In genomic region chr14:69151458-69152180, GRCh38 we compare ENCODE assay signal across 8 cellular contexts. TPM values are rescaled to one million over a fixed set of nuclear protein-coding genes. Genes with fewer than 3 reads are reported as not detected.
A peak's percentile ranks its signal among the peaks of the same experiment; 100 is the strongest.
DNase-seq lines count a peak whose midpoint lies in the region; ATAC-seq and TF ChIP-seq lines count a peak whose summit lies in the region.

No MANE protein-coding gene starts in this region.

- DNase-seq in CD8-positive, alpha-beta memory T cell = peak; percentile 65 to 84 (median 75)
- DNase-seq in RWPE1 (ENCODE audit: low spot score) = peak; percentile 73
- peak; percentile 73 for DNase-seq in activated T-helper 2 cell treated with anti-CD3 and anti-CD28 coated beads, Interferon-gamma antibody, Interleukin-2, Interleukin-4, amounts not matched to agents 10 μg/mL and 5 μg/mL and 100 μg/mL, durations not matched to agents 14 hours and 24 hours and 36 hours (ENCODE audit: low spot score)
- peak; percentile 53 for DNase-seq in fibroblast of mammary gland (ENCODE audit: low read depth)
- peak; percentile 75 for DNase-seq in natural killer cell
- DNase-seq in stimulated activated naive CD4-positive, alpha-beta T cell treated with Interleukin-2 at 50 U/mL for 16 hours (lab: John Stamatoyannopoulos, UW) = peak; percentile 72

- H3K36me3 ChIP-seq in CD8-positive, alpha-beta memory T cell (ENCODE audit: insufficient read depth, low read length) = peaks cover 7% of the 10 kb centered on the region

- CTCF ChIA-PET in CD8-positive, alpha-beta memory T cell (lab: Charles Lee) = interaction anchor here (0.9 to 2.4 kb wide), 9 partner anchors 10 to 1207 kb away, joined by 3 to 15 read pairs (median 4); partner anchors contain the start of genes COX16, ERH, EXD2 and SLC39A9
- CTCF ChIA-PET in RWPE1 (lab: Yijun Ruan, JAX) = interaction anchor here (0.6 to 2.0 kb wide), 5 partner anchors 12 to 269 kb away, joined by 3 to 10 read pairs (median 3); no protein-coding TSS in a partner anchor

- no peaks in the 10 kb centered on the region for H3K27me3 ChIP-seq in CD8-positive, alpha-beta memory T cell (ENCODE audit: insufficient read depth, low read length, poor library complexity, severe bottlenecking)

- peak; percentile 73 for TF ChIP-seq CTCF in RWPE1 (conservative IDR thresholded peaks at IDR 0.05; ENCODE audit: low read depth)
- peak; percentile 27 for TF ChIP-seq CTCF in fibroblast of mammary gland (conservative IDR thresholded peaks at IDR 0.05; ENCODE audit: control insufficient read depth, insufficient read depth, low read depth, low read length)
- peak; percentile 61 for TF ChIP-seq CTCF in natural killer cell (IDR thresholded peaks at IDR 0.05)

- H3K4me3 ChIP-seq in CD8-positive, alpha-beta memory T cell (ENCODE audit: low read length) = peak overlapping the region; percentile 94
- H3K4me3 ChIP-seq in fibroblast of mammary gland (ENCODE audit: control insufficient read depth, low read depth, low read length) = peak overlapping the region; percentile 71

- TF ChIP-seq RAD21 in Ishikawa (IDR thresholded peaks at IDR 0.05; ENCODE audit: low read depth) = peak; percentile 26; the same call in 1 of the 2 replicates

- H3K36me3 Mint-ChIP-seq in CD8-positive, alpha-beta memory T cell = peaks cover 4 to 43% (median 11%) of the 10 kb centered on the region in 3 donors
- peaks cover 28% of the 10 kb centered on the region for H3K36me3 Mint-ChIP-seq in activated T-helper 2 cell treated with anti-CD3 and anti-CD28 coated beads, Interferon-gamma antibody, Interleukin-2, Interleukin-4, amounts not matched to agents 10 μg/mL and 5 μg/mL and 100 μg/mL, durations not matched to agents 14 hours and 24 hours and 36 hours (ENCODE audit: low read depth)
- no peaks in the 10 kb centered on the region for H3K36me3 Mint-ChIP-seq in natural killer cell

- peaks cover 37% of the 10 kb centered on the region for H3K4me1 ChIP-seq in CD8-positive, alpha-beta memory T cell (ENCODE audit: insufficient read depth, low read length)

- peak overlapping the region; percentile 85 for H3K27ac ChIP-seq in CD8-positive, alpha-beta memory T cell (ENCODE audit: low read depth, low read length)
- H3K27ac ChIP-seq in RWPE1 = peak overlapping the region; percentile 90

- H3K9me3 ChIP-seq in CD8-positive, alpha-beta memory T cell (ENCODE audit: low read length) = no peaks in the 10 kb centered on the region

- peaks cover 46 to 58% (median 53%) of the 10 kb centered on the region in 3 donors for H3K4me1 Mint-ChIP-seq in CD8-positive, alpha-beta memory T cell
- H3K4me1 Mint-ChIP-seq in activated T-helper 2 cell treated with anti-CD3 and anti-CD28 coated beads, Interferon-gamma antibody, Interleukin-2, Interleukin-4, amounts not matched to agents 10 μg/mL and 5 μg/mL and 100 μg/mL, durations not matched to agents 14 hours and 24 hours and 36 hours (ENCODE audit: low read depth) = peaks cover 38% of the 10 kb centered on the region
- H3K4me1 Mint-ChIP-seq in natural killer cell = peaks cover 49 to 50% of the 10 kb centered on the region in 2 donors

- intact Hi-C loops in activated T-helper 2 cell treated with anti-CD3 and anti-CD28 coated beads, Interferon-gamma antibody, Interleukin-2, Interleukin-4, amounts not matched to agents 10 μg/mL and 5 μg/mL and 100 μg/mL, durations not matched to agents 14 hours and 24 hours and 36 hours (cut with micrococcal nuclease) = loop anchor here (2.0 to 5.0 kb wide), 3 partner anchors 173 to 1207 kb away; partner anchors contain the start of genes ACTN1, COX16 and SRSF5
- intact Hi-C loops in natural killer cell (cut with micrococcal nuclease) = loop anchor here (2.0 to 5.0 kb wide), 4 partner anchors 19 to 1756 kb away; partner anchors contain the start of genes ERH, PCNX1, SLC39A9 and SUSD6

- H3K4me3 Mint-ChIP-seq in CD8-positive, alpha-beta memory T cell = peak overlapping the region; percentile 90 to 98 (median 95)
- H3K4me3 Mint-ChIP-seq in activated T-helper 2 cell treated with anti-CD3 and anti-CD28 coated beads, Interferon-gamma antibody, Interleukin-2, Interleukin-4, amounts not matched to agents 10 μg/mL and 5 μg/mL and 100 μg/mL, durations not matched to agents 14 hours and 24 hours and 36 hours (ENCODE audit: low read depth) = peak overlapping the region; percentile 91
- peak overlapping the region; percentile 94 for H3K4me3 Mint-ChIP-seq in natural killer cell

- ATAC-seq in GM21381 (IDR thresholded peaks at IDR 0.05; ENCODE audit: unreplicated experiment) (peak; percentile 40), natural killer cell (peak; percentile 40 to 60 (median 50))

- no peaks in the 10 kb centered on the region for H3K27me3 Mint-ChIP-seq in CD8-positive, alpha-beta memory T cell
- H3K27me3 Mint-ChIP-seq in activated T-helper 2 cell treated with anti-CD3 and anti-CD28 coated beads, Interferon-gamma antibody, Interleukin-2, Interleukin-4, amounts not matched to agents 10 μg/mL and 5 μg/mL and 100 μg/mL, durations not matched to agents 14 hours and 24 hours and 36 hours (ENCODE audit: low read depth) = peaks cover 26% of the 10 kb centered on the region
- H3K27me3 Mint-ChIP-seq in natural killer cell (ENCODE audit: low read depth in 2 of 2) = no peaks in the 10 kb centered on the region

- H3K9me3 Mint-ChIP-seq in CD8-positive, alpha-beta memory T cell = no peaks in the 10 kb centered on the region
- H3K9me3 Mint-ChIP-seq in activated T-helper 2 cell treated with anti-CD3 and anti-CD28 coated beads, Interferon-gamma antibody, Interleukin-2, Interleukin-4, amounts not matched to agents 10 μg/mL and 5 μg/mL and 100 μg/mL, durations not matched to agents 14 hours and 24 hours and 36 hours = no peaks in the 10 kb centered on the region
- H3K9me3 Mint-ChIP-seq in natural killer cell = no peaks in the 10 kb centered on the region

- TF ChIP-seq EP300 in Ishikawa (IDR thresholded peaks at IDR 0.05; ENCODE audit: borderline replicate concordance) = no peak

- H3K27ac Mint-ChIP-seq in CD8-positive, alpha-beta memory T cell = peak overlapping the region; percentile 89 to 99 (median 93)
- peak overlapping the region; percentile 92 for H3K27ac Mint-ChIP-seq in activated T-helper 2 cell treated with anti-CD3 and anti-CD28 coated beads, Interferon-gamma antibody, Interleukin-2, Interleukin-4, amounts not matched to agents 10 μg/mL and 5 μg/mL and 100 μg/mL, durations not matched to agents 14 hours and 24 hours and 36 hours
- peak overlapping the region; percentile 80 to 94 for H3K27ac Mint-ChIP-seq in natural killer cell

- POLR2A ChIA-PET in CD8-positive, alpha-beta memory T cell (lab: Charles Lee) = interaction anchor here (1.3 to 2.7 kb wide), 3 partner anchors 20 to 1207 kb away, joined by 3 to 24 read pairs (median 4); partner anchors contain the start of genes COX16 and EXD2
- POLR2A ChIA-PET in RWPE1 (lab: Yijun Ruan, JAX; ENCODE audit: low non-redundant PET) = interaction anchor here (0.9 kb wide), 1 partner anchor 55 kb away, joined by 3 read pairs; no protein-coding TSS in a partner anchor

TF ChIP-seq in Ishikawa, 13 proteins besides CTCF, POLR2A, EP300 and RAD21:
- TF ChIP-seq YY1 (IDR thresholded peaks at IDR 0.05; ENCODE audit: low read depth) (peak; percentile 56), REST (IDR thresholded peaks at IDR 0.05; ENCODE audit: low read depth) (no peak), TAF1 (IDR thresholded peaks at IDR 0.05; ENCODE audit: low read depth) (peak; percentile 31; the same call in 1 of the 2 replicates), MAX (IDR thresholded peaks at IDR 0.05) (no peak), ZBTB7A (IDR thresholded peaks at IDR 0.05; ENCODE audit: low read depth) (peak; percentile 74)

RNA-seq across cellular contexts. Expression of gene DCAF5, which starts 1.3 kb away (rescaled TPM):
- total RNA-seq in CD8-positive, alpha-beta memory T cell = 10 to 100 TPM; 31.2 to 32.9 TPM
- polyA plus RNA-seq in CD8-positive, alpha-beta memory T cell = 91.7 TPM
- total RNA-seq in activated T-helper 2 cell treated with anti-CD3 and anti-CD28 coated beads, Interferon-gamma antibody, Interleukin-2, Interleukin-4, amounts not matched to agents 10 μg/mL and 5 μg/mL and 100 μg/mL, durations not matched to agents 14 hours and 24 hours and 36 hours = 30.4 and 30.7 TPM in 2 replicates
- total RNA-seq in natural killer cell = 100 to 1,000 TPM in 1 of 3 donors, 10 to 100 TPM in 2; 92.0 to 112 (median 99.2) TPM

RNA-seq across cellular contexts. Expression of gene EXD2, which starts 39.7 kb away (rescaled TPM):
- total RNA-seq in CD8-positive, alpha-beta memory T cell = 10 to 100 TPM; 11.6 to 12.5 TPM
- polyA plus RNA-seq in CD8-positive, alpha-beta memory T cell = 9.3 TPM
- 6.6 and 8.1 TPM in 2 replicates for total RNA-seq in activated T-helper 2 cell treated with anti-CD3 and anti-CD28 coated beads, Interferon-gamma antibody, Interleukin-2, Interleukin-4, amounts not matched to agents 10 μg/mL and 5 μg/mL and 100 μg/mL, durations not matched to agents 14 hours and 24 hours and 36 hours
- total RNA-seq in natural killer cell = 1 to 10 TPM; 2.0 to 4.9 (median 2.9) TPM

Comparison
In these comparisons a context has a peak if more than half of its experiments do, and no peak if none do; other contexts are left out.
1. Peak in every context shown above with its lines: DNase-seq, ATAC-seq, H3K4me3 ChIP-seq and H3K27ac ChIP-seq.